8 cellular contexts compared by ENCODE assay signal in genomic region chr19:58408152-58409009, GRCh38. TPM values are rescaled to one million over a fixed set of nuclear protein-coding genes. Genes with fewer than 3 reads are reported as not detected.
DNase-seq lines count a peak whose midpoint lies in the region; TF ChIP-seq lines count a peak whose summit lies in the region.

ZNF584 (plus strand) TSS chr19:58408649; CDS start chr19:58409148, 499 bp downstream.

- POLR2A ChIA-PET in activated CD8-positive, alpha-beta memory T cell treated with anti-CD3 and anti-CD28 coated beads for 36 hours (lab: Charles Lee) = interaction anchor here (1.0 to 1.8 kb wide), 2 partner anchors 67 to 112 kb away, joined by 3 to 6 read pairs; partner anchors contain the start of genes ZBTB45 and ZNF446

- CTCF ChIA-PET in activated CD8-positive, alpha-beta memory T cell treated with anti-CD3 and anti-CD28 coated beads for 36 hours (lab: Charles Lee) = interaction anchor here (0.8 to 1.0 kb wide), 4 partner anchors 9 to 112 kb away, joined by 3 to 4 read pairs (median 4); partner anchors contain the start of gene ZBTB45

- no peak for TF ChIP-seq CTCF in GM20000 (IDR thresholded peaks at IDR 0.05; ENCODE audit: extremely low read depth, missing control alignments)

- peak; percentile 87 for DNase-seq in COLO829 (ENCODE audit: low spot score)
- DNase-seq in GM20000 (ENCODE audit: low spot score) = peak; percentile 98
- peak; percentile 76 for DNase-seq in HS-5 (ENCODE audit: low read depth)
- peak; percentile 59 for DNase-seq in NK-92 (lab: John Stamatoyannopoulos, UW; ENCODE audit: unreplicated experiment)
- peak; percentile 90 for DNase-seq in effector CD8-positive, alpha-beta T cell (lab: John Stamatoyannopoulos, UW)
- DNase-seq in lung microvascular endothelial cell (ENCODE audit: low read depth in 2 of 2) = peak; percentile 95 to 96
- DNase-seq in stimulated activated CD4-positive, alpha-beta T cell treated with anti-CD3 and anti-CD28 coated beads, TNF-alpha, amount 100 ng/mL, for 4 hours (ENCODE audit: low read depth in 3 of 3) = peak; percentile 90 to 92 (median 90)

RNA-seq across cellular contexts. Expression of gene ZNF584, which starts in this region (rescaled TPM):
- 10 to 100 TPM; 20.1 to 20.7 TPM for total RNA-seq in activated CD8-positive, alpha-beta memory T cell treated with anti-CD3 and anti-CD28 coated beads for 36 hours
- 5.9 and 9.1 TPM in 2 replicates for total RNA-seq in lung microvascular endothelial cell

Comparison
In these comparisons a context has a peak if more than half of its experiments do, and no peak if none do; other contexts are left out.
1. Peak in every context shown above with its lines: DNase-seq.